Comparison of ENCODE assay signal across 28 cellular contexts in genomic region chr1:191977874-191978273, GRCh38.
"Had no signal": no experiment of that assay in that cellular context is flagged by ENCODE, and none has a peak within 500 bp of the region (broad histone marks: within the 10 kb centered on the region; RNA-seq: fewer than 3 reads in every experiment).

No MANE protein-coding gene starts in this region.

- H3K27me3 ChIP-seq: ascending aorta, breast epithelium, cardiac muscle cell, colonic mucosa, esophagus squamous epithelium had no signal

- H3K4me1 ChIP-seq: ascending aorta, breast epithelium, colonic mucosa, esophagus squamous epithelium had no signal

- H3K9me3 ChIP-seq: breast epithelium, colonic mucosa had no signal

- H3K27ac ChIP-seq: ascending aorta, breast epithelium, cardiac muscle cell, colonic mucosa, epithelial cell of prostate, esophagus squamous epithelium had no signal

- H3K36me3 ChIP-seq: ascending aorta, breast epithelium, cardiac muscle cell, colonic mucosa, esophagus squamous epithelium had no signal

- H3K4me3 ChIP-seq: ascending aorta, breast epithelium, cardiac muscle cell, colonic mucosa, esophagus squamous epithelium had no signal

- ATAC-seq: activated CD4-positive, alpha-beta T cell treated with anti-CD3 and anti-CD28 coated beads for 36 hours; activated CD8-positive, alpha-beta memory T cell treated with anti-CD3 and anti-CD28 coated beads, Interleukin-2, amount 10 ng/mL, durations not matched to agents 7 days and 5 days; activated CD8-positive, alpha-beta T cell treated with anti-CD3 and anti-CD28 coated beads, Interleukin-2, amount 10 ng/mL, durations not matched to agents 7 days and 5 days; effector memory CD8-positive, alpha-beta T cell; T-helper 17 cell had no signal

- DNase-seq: activated CD4-positive, alpha-beta memory T cell treated with anti-CD3 and anti-CD28 coated beads for 36 hours; activated CD4-positive, alpha-beta T cell treated with anti-CD3 and anti-CD28 coated beads for 36 hours; activated CD4-positive, alpha-beta T cell treated with anti-CD3 and anti-CD28 coated beads, Interleukin-2, amount 10 ng/mL, durations not matched to agents 24 days and 14 days; activated CD4-positive, CD25-positive, alpha-beta regulatory T cell; activated CD4-positive, CD25-positive, alpha-beta regulatory T cell treated with anti-CD3 and anti-CD28 coated beads, Interleukin-2, amount 50 U/mL, for 72 hours; activated CD8-positive, alpha-beta memory T cell treated with anti-CD3 and anti-CD28 coated beads, Interleukin-2, amount 10 ng/mL, durations not matched to agents 7 days and 5 days; activated CD8-positive, alpha-beta memory T cell treated with anti-CD3 and anti-CD28 coated beads, Interleukin-2, amount 50 U/mL, for 4 hours; activated CD8-positive, alpha-beta T cell treated with anti-CD3 and anti-CD28 coated beads, Interleukin-2, amount 10 ng/mL, durations not matched to agents 7 days and 5 days; activated effector memory CD4-positive, alpha-beta T cell treated with anti-CD3 and anti-CD28 coated beads, Interleukin-2, amount 50 U/mL, for 16 hours; activated naive CD4-positive, alpha-beta T cell treated with anti-CD3 and anti-CD28 coated beads for 36 hours; activated naive CD8-positive, alpha-beta T cell treated with anti-CD3 and anti-CD28 coated beads for 36 hours; activated T-cell treated with anti-CD3 and anti-CD28 coated beads, Interleukin-2, amount 50 U/mL, for 1 hour; activated T-cell treated with anti-CD3 and anti-CD28 coated beads, Interleukin-2, amount 50 U/mL, for 48 hours; central memory CD4-positive, alpha-beta T cell; cerebellar nuclear complex; colonic mucosa; effector CD4-positive, alpha-beta T cell; effector memory CD8-positive, alpha-beta T cell; esophagus squamous epithelium; foreskin melanocyte; head of caudate nucleus; T-helper 1 cell; T-helper 17 cell; T1000 had no signal
